1 cellular context compared by ENCODE assay signal in the genomic region with DNA sequence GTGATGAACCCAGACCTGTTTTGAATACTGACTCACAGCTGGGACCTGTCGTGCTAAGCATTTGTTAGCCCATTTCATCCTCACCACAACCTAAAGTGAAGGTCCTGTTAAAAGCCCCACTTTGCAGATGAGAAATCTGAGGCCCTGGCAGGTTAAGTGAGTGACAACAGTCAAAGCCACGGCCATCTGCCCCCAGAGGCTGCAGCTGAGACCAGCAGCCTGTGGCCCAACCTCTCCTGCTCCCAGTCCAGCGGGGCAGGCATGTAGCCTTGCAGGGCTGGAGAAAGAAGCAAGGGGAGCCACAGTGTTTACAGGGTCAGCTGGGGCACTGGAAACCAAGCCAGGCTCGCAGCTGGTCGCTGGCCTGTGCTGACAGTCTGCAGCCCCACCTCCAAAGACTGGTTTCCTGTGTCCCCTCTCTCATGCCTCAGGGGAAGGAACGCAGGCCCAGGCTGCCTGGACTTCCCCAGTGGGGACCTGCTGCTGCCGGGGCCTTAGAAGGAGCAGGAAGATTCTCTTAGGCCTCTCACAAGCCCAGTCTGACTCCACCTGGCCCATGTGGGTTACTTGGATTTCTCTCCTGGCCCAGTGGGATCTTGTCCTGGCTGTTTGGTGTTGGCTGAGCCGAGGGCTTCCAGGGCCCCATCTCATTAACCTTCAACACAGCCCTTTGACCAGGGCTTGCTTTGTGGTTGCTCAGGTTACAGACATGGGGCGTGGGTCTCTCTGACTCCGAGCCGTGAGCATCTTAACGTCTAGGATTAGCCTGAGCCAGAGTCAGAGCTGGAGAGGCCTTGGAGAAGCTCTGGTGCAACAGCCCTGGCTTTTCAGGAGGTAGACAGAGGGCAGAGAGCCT.
TF ChIP-seq lines count a peak whose summit lies in the region.

No MANE protein-coding gene starts in this region.

TF ChIP-seq in K562, 482 proteins besides CTCF, POLR2A, EP300 and RAD21:
- no peak for TF ChIP-seq ZZZ3 (IDR thresholded peaks at IDR 0.05)
- TF ChIP-seq BMI1 (IDR thresholded peaks at IDR 0.05; ENCODE audit: low read length), result no peak
- no peak for TF ChIP-seq MYC (IDR thresholded peaks at IDR 0.05; ENCODE audit: low read depth, low read length)
- TF ChIP-seq MYC (CRISPR knock-in tag; IDR thresholded peaks at IDR 0.05; ENCODE audit: borderline replicate concordance, low read depth), result no peak
- TF ChIP-seq ZBTB1 (CRISPR knock-in tag; IDR thresholded peaks at IDR 0.05; ENCODE audit: borderline replicate concordance, low read depth), result no peak
- no peak for TF ChIP-seq ZNF444 (CRISPR knock-in tag; IDR thresholded peaks at IDR 0.05)
- TF ChIP-seq BCOR (IDR thresholded peaks at IDR 0.05), result peak; percentile 56; the same call in 1 of the 2 replicates
- TF ChIP-seq NFE2L1 (tag; IDR thresholded peaks at IDR 0.05; ENCODE audit: borderline replicate concordance, low read depth), result no peak
- 0 out of 2 replicates have a peak, but pooled peaks have one; percentile 22 for TF ChIP-seq RBFOX2 (IDR thresholded peaks at IDR 0.05; ENCODE audit: low read depth, low read length)
- TF ChIP-seq RCOR1 (IDR thresholded peaks at IDR 0.05; ENCODE audit: borderline replicate concordance in 1 of 2, low read depth in 2 of 2, low read length in 2 of 2), result 0 out of 4 replicates have a peak, but pooled peaks of 1 of the 2 experiments have one; percentile 9
- TF ChIP-seq ZMIZ1 (IDR thresholded peaks at IDR 0.05; ENCODE audit: low read depth in 2 of 2, low read length in 2 of 2), result no peak
- TF ChIP-seq RBM25 (IDR thresholded peaks at IDR 0.05; ENCODE audit: low read depth, low read length, severe bottlenecking), result peak; percentile 45
- TF ChIP-seq, protein P1, sequence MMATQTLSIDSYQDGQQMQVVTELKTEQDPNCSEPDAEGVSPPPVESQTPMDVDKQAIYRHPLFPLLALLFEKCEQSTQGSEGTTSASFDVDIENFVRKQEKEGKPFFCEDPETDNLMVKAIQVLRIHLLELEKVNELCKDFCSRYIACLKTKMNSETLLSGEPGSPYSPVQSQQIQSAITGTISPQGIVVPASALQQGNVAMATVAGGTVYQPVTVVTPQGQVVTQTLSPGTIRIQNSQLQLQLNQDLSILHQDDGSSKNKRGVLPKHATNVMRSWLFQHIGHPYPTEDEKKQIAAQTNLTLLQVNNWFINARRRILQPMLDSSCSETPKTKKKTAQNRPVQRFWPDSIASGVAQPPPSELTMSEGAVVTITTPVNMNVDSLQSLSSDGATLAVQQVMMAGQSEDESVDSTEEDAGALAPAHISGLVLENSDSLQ (IDR thresholded peaks at IDR 0.05), result 0 out of 2 replicates have a peak, but pooled peaks have one; percentile 29
- no peak for TF ChIP-seq PHB (CRISPR knock-in tag; IDR thresholded peaks at IDR 0.05)
- TF ChIP-seq TFAP4 (CRISPR knock-in tag; IDR thresholded peaks at IDR 0.05; ENCODE audit: borderline replicate concordance), result peak; percentile 87
- no peak for TF ChIP-seq CCAR2 (IDR thresholded peaks at IDR 0.05; ENCODE audit: low read depth, low read length)
- TF ChIP-seq ZNF274 (IDR thresholded peaks at IDR 0.05; ENCODE audit: borderline replicate concordance, low read depth, low read length), result no peak
- TF ChIP-seq MCM7 (IDR thresholded peaks at IDR 0.05), result no peak
- TF ChIP-seq ZFX (CRISPR knock-in tag; IDR thresholded peaks at IDR 0.05), result peak; percentile 50
- no peak for TF ChIP-seq RBM22 (IDR thresholded peaks at IDR 0.05; ENCODE audit: low read depth, low read length, poor library complexity, severe bottlenecking)
- TF ChIP-seq, protein P2, sequence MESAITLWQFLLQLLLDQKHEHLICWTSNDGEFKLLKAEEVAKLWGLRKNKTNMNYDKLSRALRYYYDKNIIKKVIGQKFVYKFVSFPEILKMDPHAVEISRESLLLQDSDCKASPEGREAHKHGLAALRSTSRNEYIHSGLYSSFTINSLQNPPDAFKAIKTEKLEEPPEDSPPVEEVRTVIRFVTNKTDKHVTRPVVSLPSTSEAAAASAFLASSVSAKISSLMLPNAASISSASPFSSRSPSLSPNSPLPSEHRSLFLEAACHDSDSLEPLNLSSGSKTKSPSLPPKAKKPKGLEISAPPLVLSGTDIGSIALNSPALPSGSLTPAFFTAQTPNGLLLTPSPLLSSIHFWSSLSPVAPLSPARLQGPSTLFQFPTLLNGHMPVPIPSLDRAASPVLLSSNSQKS (CRISPR knock-in tag; IDR thresholded peaks at IDR 0.05), result no peak
- TF ChIP-seq GTF2E2 (tag; IDR thresholded peaks at IDR 0.05), result no peak
- no peak for TF ChIP-seq MBD2 (IDR thresholded peaks at IDR 0.05; ENCODE audit: borderline replicate concordance, low read depth)
- no peak for TF ChIP-seq MTF1 (CRISPR knock-in tag; IDR thresholded peaks at IDR 0.05; ENCODE audit: borderline replicate concordance)
- TF ChIP-seq LCOR (CRISPR knock-in tag; IDR thresholded peaks at IDR 0.05), result peak; percentile 25; the same call in 1 of the 2 replicates
- TF ChIP-seq CLOCK (CRISPR knock-in tag; IDR thresholded peaks at IDR 0.05; ENCODE audit: borderline replicate concordance), result no peak
